Comparison of ENCODE assay signal across 25 cellular contexts in genomic region chr1:7435276-7436055, GRCh38.
"Had no signal": no experiment of that assay in that cellular context is flagged by ENCODE, and none has a peak within 500 bp of the region (broad histone marks: within the 10 kb centered on the region; RNA-seq: fewer than 3 reads in every experiment).

No MANE protein-coding gene starts in this region.

- H3K27ac ChIP-seq: left ventricle myocardium inferior, neural progenitor cell, pancreas, prostate gland, skin epidermis, tibial nerve, uterus had no signal

- DNase-seq: hypothalamus; immature natural killer cell; left ventricle myocardium inferior; mesendoderm; naive thymus-derived CD4-positive, alpha-beta T cell; nephron progenitor cell; retina; right cardiac atrium; stimulated activated CD4-positive, alpha-beta T cell treated with anti-CD3 and anti-CD28 coated beads, Interleukin-1b, Interleukin-23, amount 100 ng/mL, for 48 hours; stimulated activated CD4-positive, alpha-beta T cell treated with anti-CD3 and anti-CD28 coated beads, Interleukin-2, amount 100 ng/mL, for 48 hours; stimulated activated CD4-positive, alpha-beta T cell treated with anti-CD3 and anti-CD28 coated beads, Interleukin-4, amount 100 ng/mL, for 4 hours; stimulated activated CD8-positive, alpha-beta memory T cell treated with anti-CD3 and anti-CD28 coated beads, Interleukin-4, amount 100 ng/mL, for 48 hours; stimulated activated naive CD4-positive, alpha-beta T cell treated with Interleukin-2 at 50 U/mL for 16 hours; stimulated activated naive CD8-positive, alpha-beta T cell treated with anti-CD3 and anti-CD28 coated beads, Interleukin-15, amount 100 ng/mL, for 72 hours; substantia nigra; uterus had no signal

- H3K27me3 ChIP-seq: neural progenitor cell, pancreas, tibial nerve, uterus had no signal

- H3K4me3 ChIP-seq: left ventricle myocardium inferior, lung, mucosa of descending colon, neural progenitor cell, pancreas, prostate gland, skin epidermis, tibial nerve, uterus had no signal

- H3K4me1 ChIP-seq: left ventricle myocardium inferior, pancreas, prostate gland, tibial nerve, uterus had no signal

- H2AFZ ChIP-seq: neural progenitor cell had no signal

- ATAC-seq: mucosa of descending colon; naive thymus-derived CD4-positive, alpha-beta T cell; pancreas; right cardiac atrium; sciatic nerve; stimulated activated memory B cell treated with anti-CD40 and anti-IgM and Interleukin-4, amounts not matched to agents 10 μg/mL and 1 μg/mL and 100 μg/mL, for 72 hours; stimulated activated naive CD8-positive, alpha-beta T cell treated with anti-CD3 and anti-CD28 coated beads, Interleukin-15, amount 100 ng/mL, for 72 hours had no signal

- H3K9me3 ChIP-seq: left ventricle myocardium inferior, mucosa of descending colon, pancreas, prostate gland, tibial nerve, uterus had no signal

- H3K36me3 ChIP-seq: left ventricle myocardium inferior, neural progenitor cell, pancreas, prostate gland, tibial nerve, uterus had no signal

- H3K4me2 ChIP-seq: neural progenitor cell had no signal
